Comparison of ENCODE assay signal across 25 cellular contexts in genomic region chr2:16165518-16166326, GRCh38.
"Had no signal": no experiment of that assay in that cellular context is flagged by ENCODE, and none has a peak within 500 bp of the region (broad histone marks: within the 10 kb centered on the region; RNA-seq: fewer than 3 reads in every experiment).

No MANE protein-coding gene starts in this region.

- ATAC-seq: activated CD4-positive, CD25-positive, alpha-beta regulatory T cell treated with anti-CD3 and anti-CD28 coated beads, Interleukin-2, amount 50 U/mL, for 24 hours; activated CD8-positive, alpha-beta T cell treated with anti-CD3 and anti-CD28 coated beads for 36 hours; activated naive CD4-positive, alpha-beta T cell treated with anti-CD3 and anti-CD28 coated beads, Interleukin-2, amount 50 U/mL, for 72 hours; effector memory CD8-positive, alpha-beta T cell; natural killer cell; sciatic nerve; stimulated activated naive CD8-positive, alpha-beta T cell treated with anti-CD3 and anti-CD28 coated beads, Interleukin-15, Interleukin-2, amounts not matched to agents 100 U/mL and 50 U/mL, for 24 hours; T-helper 17 cell had no signal

- DNase-seq: activated CD4-positive, alpha-beta T cell treated with anti-CD3 and anti-CD28 coated beads, Interleukin-2, amount 10 ng/mL, durations not matched to agents 7 days and 5 days; activated CD8-positive, alpha-beta T cell treated with anti-CD3 and anti-CD28 coated beads for 36 hours; activated T-cell treated with anti-CD3 and anti-CD28 coated beads, Interleukin-2, amount 50 U/mL, for 48 hours; effector memory CD8-positive, alpha-beta T cell; foreskin fibroblast; hypothalamus; natural killer cell; stimulated activated CD4-positive, alpha-beta T cell treated with anti-CD3 and anti-CD28 coated beads, Interleukin-12 subunit alpha, Interleukin-12 subunit beta, amount 100 ng/mL, for 4 hours; stimulated activated CD4-positive, alpha-beta T cell treated with anti-CD3 and anti-CD28 coated beads, Interleukin-4, amount 100 ng/mL, for 1 hour; stimulated activated naive CD8-positive, alpha-beta T cell treated with anti-CD3 and anti-CD28 coated beads, Interleukin-15, Interleukin-2, amounts not matched to agents 100 U/mL and 50 U/mL, for 24 hours; T-helper 17 cell; T1000; testis; transverse colon; WERI-Rb-1 had no signal

- H3K4me3 ChIP-seq: skin epidermis, testis, transverse colon had no signal

- H3K9me3 Mint-ChIP-seq: activated CD4-positive, alpha-beta T cell treated with anti-CD3 and anti-CD28 coated beads, Interleukin-2, amount 10 ng/mL, durations not matched to agents 7 days and 5 days; activated CD8-positive, alpha-beta T cell treated with anti-CD3 and anti-CD28 coated beads for 36 hours; activated T-helper 2 cell treated with anti-CD3 and anti-CD28 coated beads, Interferon-gamma antibody, Interleukin-2, Interleukin-4, amounts not matched to agents 10 μg/mL and 5 μg/mL and 100 μg/mL, durations not matched to agents 14 hours and 24 hours and 36 hours; natural killer cell had no signal

- H3K27me3 Mint-ChIP-seq: activated CD4-positive, alpha-beta T cell treated with anti-CD3 and anti-CD28 coated beads, Interleukin-2, amount 10 ng/mL, durations not matched to agents 7 days and 5 days; activated CD8-positive, alpha-beta T cell treated with anti-CD3 and anti-CD28 coated beads for 36 hours; central memory CD8-positive, alpha-beta T cell; effector memory CD8-positive, alpha-beta T cell had no signal

- H3K36me3 ChIP-seq: transverse colon, WERI-Rb-1 had no signal

- H3K27ac Mint-ChIP-seq: activated CD4-positive, alpha-beta T cell treated with anti-CD3 and anti-CD28 coated beads, Interleukin-2, amount 10 ng/mL, durations not matched to agents 7 days and 5 days; activated CD8-positive, alpha-beta T cell treated with anti-CD3 and anti-CD28 coated beads for 36 hours; activated naive CD4-positive, alpha-beta T cell treated with anti-CD3 and anti-CD28 coated beads, Interleukin-2, amount 50 U/mL, for 72 hours; activated T-helper 2 cell treated with anti-CD3 and anti-CD28 coated beads, Interferon-gamma antibody, Interleukin-2, Interleukin-4, amounts not matched to agents 10 μg/mL and 5 μg/mL and 100 μg/mL, durations not matched to agents 14 hours and 24 hours and 36 hours; effector memory CD8-positive, alpha-beta T cell; memory B cell; natural killer cell; T-helper 17 cell had no signal

- H3K4me1 Mint-ChIP-seq: activated CD4-positive, alpha-beta T cell treated with anti-CD3 and anti-CD28 coated beads, Interleukin-2, amount 10 ng/mL, durations not matched to agents 7 days and 5 days; central memory CD8-positive, alpha-beta T cell; memory B cell; natural killer cell; T-helper 17 cell had no signal

- H3K4me1 ChIP-seq: testis, transverse colon had no signal

- H3K27me3 ChIP-seq: testis, transverse colon had no signal

- H3K36me3 Mint-ChIP-seq: activated naive CD4-positive, alpha-beta T cell treated with anti-CD3 and anti-CD28 coated beads, Interleukin-2, amount 50 U/mL, for 72 hours; memory B cell; natural killer cell had no signal

- FAIRE-seq: bronchial epithelial cell, endothelial cell of umbilical vein, urothelium cell line had no signal

- H3K4me3 Mint-ChIP-seq: activated CD4-positive, alpha-beta T cell treated with anti-CD3 and anti-CD28 coated beads, Interleukin-2, amount 10 ng/mL, durations not matched to agents 7 days and 5 days; activated CD8-positive, alpha-beta T cell treated with anti-CD3 and anti-CD28 coated beads for 36 hours; central memory CD8-positive, alpha-beta T cell; effector memory CD8-positive, alpha-beta T cell; memory B cell; natural killer cell; T-helper 17 cell had no signal

- H3K9me3 ChIP-seq: testis, transverse colon had no signal

- H3K27ac ChIP-seq: skin epidermis, testis, transverse colon, WERI-Rb-1 had no signal
